In the genomic region with DNA sequence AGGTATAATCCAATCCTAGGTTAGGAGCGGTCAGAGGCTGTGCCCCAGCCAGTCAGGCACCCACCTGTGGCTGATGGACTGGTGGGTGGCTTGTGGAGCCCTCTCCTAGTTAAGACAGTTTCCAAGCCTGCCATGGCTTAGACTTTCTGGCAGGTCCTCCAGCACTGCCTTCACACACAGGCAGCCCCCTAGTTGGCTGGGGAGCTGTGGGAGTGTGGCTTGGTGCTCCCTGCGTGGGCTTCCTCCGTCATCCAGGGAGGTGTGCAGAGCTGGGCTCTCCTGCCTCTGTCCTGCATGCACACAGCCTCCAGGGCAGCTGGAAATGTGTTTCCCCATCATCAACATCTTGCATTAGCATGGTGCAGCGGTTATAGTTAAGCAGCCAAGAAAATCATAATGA, we compare ENCODE assay signal across 28 cellular contexts.
"Had no signal": no experiment of that assay in that cellular context is flagged by ENCODE, and none has a peak within 500 bp of the region (broad histone marks: within the 10 kb centered on the region; RNA-seq: fewer than 3 reads in every experiment).

No MANE protein-coding gene starts in this region.

- H3K9me3 ChIP-seq: ascending aorta, breast epithelium, colonic mucosa had no signal

- H3K27me3 Mint-ChIP-seq: activated B cell treated with CpG ODN at 0.5 μM for 24 hours; activated CD8-positive, alpha-beta T cell treated with anti-CD3 and anti-CD28 coated beads for 36 hours; activated naive CD8-positive, alpha-beta T cell treated with anti-CD3 and anti-CD28 coated beads, Interleukin-2, amount 10 ng/mL, durations not matched to agents 7 days and 5 days; brain; dendritic cell treated with granulocyte-macrophage colony-stimulating factor and Interleukin-4, amounts not matched to agents 40 ng/mL and 50 ng/mL, for 4 days had no signal

- H3K4me1 Mint-ChIP-seq: activated B cell treated with CpG ODN at 0.5 μM for 24 hours had no signal

- H3K36me3 ChIP-seq: breast epithelium, colonic mucosa, WERI-Rb-1 had no signal

- DNase-seq: activated B cell treated with CpG ODN at 0.5 μM for 24 hours; activated CD4-positive, alpha-beta T cell treated with anti-CD3 and anti-CD28 coated beads for 48 hours; activated CD4-positive, alpha-beta T cell treated with anti-CD3 and anti-CD28 coated beads, Interleukin-2, amount 50 U/mL, for 1 hour; activated CD4-positive, alpha-beta T cell treated with anti-CD3 and anti-CD28 coated beads, Interleukin-2, amount 50 U/mL, for 48 hours; activated CD8-positive, alpha-beta memory T cell treated with anti-CD3 and anti-CD28 coated beads for 24 hours; activated CD8-positive, alpha-beta T cell treated with anti-CD3 and anti-CD28 coated beads for 36 hours; activated naive CD4-positive, alpha-beta T cell treated with anti-CD3 and anti-CD28 coated beads for 36 hours; activated naive CD8-positive, alpha-beta T cell treated with anti-CD3 and anti-CD28 coated beads, Interleukin-2, amount 10 ng/mL, durations not matched to agents 7 days and 5 days; activated T-cell treated with anti-CD3 and anti-CD28 coated beads, Interleukin-2, amount 50 U/mL, for 48 hours; central memory CD4-positive, alpha-beta T cell; cerebellar nuclear complex; colonic mucosa; dorsolateral prefrontal cortex; effector memory CD4-positive, alpha-beta T cell; endodermal cell; foreskin fibroblast; head of caudate nucleus; T1000; WERI-Rb-1 had no signal

- H3K27ac Mint-ChIP-seq: activated B cell treated with CpG ODN at 0.5 μM for 24 hours; activated CD8-positive, alpha-beta T cell treated with anti-CD3 and anti-CD28 coated beads for 36 hours; activated naive CD4-positive, alpha-beta T cell treated with anti-CD3 and anti-CD28 coated beads for 36 hours; activated naive CD4-positive, alpha-beta T cell treated with anti-CD3 and anti-CD28 coated beads, Interleukin-2, amount 50 U/mL, for 72 hours; activated naive CD8-positive, alpha-beta T cell treated with anti-CD3 and anti-CD28 coated beads, Interleukin-2, amount 10 ng/mL, durations not matched to agents 7 days and 5 days; brain; dendritic cell treated with granulocyte-macrophage colony-stimulating factor and Interleukin-4, amounts not matched to agents 40 ng/mL and 50 ng/mL, for 4 days; endodermal cell; T-helper 2 cell treated with Interferon-gamma antibody and Interleukin-4, amounts not matched to agents 5 μg/mL and 100 μg/mL, for 36 hours had no signal

- H3K9me3 Mint-ChIP-seq: activated B cell treated with CpG ODN at 0.5 μM for 24 hours; activated CD8-positive, alpha-beta T cell treated with anti-CD3 and anti-CD28 coated beads for 36 hours; activated naive CD4-positive, alpha-beta T cell treated with anti-CD3 and anti-CD28 coated beads for 36 hours; brain; dendritic cell treated with granulocyte-macrophage colony-stimulating factor and Interleukin-4, amounts not matched to agents 40 ng/mL and 50 ng/mL, for 4 days; endodermal cell; T-helper 2 cell treated with Interferon-gamma antibody and Interleukin-4, amounts not matched to agents 5 μg/mL and 100 μg/mL, for 36 hours had no signal

- ATAC-seq: activated CD4-positive, CD25-positive, alpha-beta regulatory T cell treated with anti-CD3 and anti-CD28 coated beads, Interleukin-2, amount 50 U/mL, for 24 hours; activated CD8-positive, alpha-beta T cell treated with anti-CD3 and anti-CD28 coated beads for 36 hours; activated naive CD4-positive, alpha-beta T cell treated with anti-CD3 and anti-CD28 coated beads, Interleukin-2, amount 50 U/mL, for 72 hours; esophagus mucosa had no signal

- H3K27ac ChIP-seq: ascending aorta, breast epithelium, cardiac muscle cell, colonic mucosa, dorsolateral prefrontal cortex, WERI-Rb-1 had no signal

- H3K4me1 ChIP-seq: colonic mucosa had no signal

- H3K4me3 Mint-ChIP-seq: activated B cell treated with CpG ODN at 0.5 μM for 24 hours; activated CD8-positive, alpha-beta T cell treated with anti-CD3 and anti-CD28 coated beads for 36 hours; activated naive CD4-positive, alpha-beta T cell treated with anti-CD3 and anti-CD28 coated beads for 36 hours; activated naive CD8-positive, alpha-beta T cell treated with anti-CD3 and anti-CD28 coated beads, Interleukin-2, amount 10 ng/mL, durations not matched to agents 7 days and 5 days; brain; dendritic cell treated with granulocyte-macrophage colony-stimulating factor and Interleukin-4, amounts not matched to agents 40 ng/mL and 50 ng/mL, for 4 days; endodermal cell; T-helper 2 cell treated with Interferon-gamma antibody and Interleukin-4, amounts not matched to agents 5 μg/mL and 100 μg/mL, for 36 hours had no signal

- H3K27me3 ChIP-seq: ascending aorta, breast epithelium, cardiac muscle cell, colonic mucosa, dorsolateral prefrontal cortex had no signal

- H3K4me3 ChIP-seq: ascending aorta, breast epithelium, cardiac muscle cell, colonic mucosa, dorsolateral prefrontal cortex had no signal
